Comparison of ENCODE assay signal across 8 cellular contexts in the genomic region with DNA sequence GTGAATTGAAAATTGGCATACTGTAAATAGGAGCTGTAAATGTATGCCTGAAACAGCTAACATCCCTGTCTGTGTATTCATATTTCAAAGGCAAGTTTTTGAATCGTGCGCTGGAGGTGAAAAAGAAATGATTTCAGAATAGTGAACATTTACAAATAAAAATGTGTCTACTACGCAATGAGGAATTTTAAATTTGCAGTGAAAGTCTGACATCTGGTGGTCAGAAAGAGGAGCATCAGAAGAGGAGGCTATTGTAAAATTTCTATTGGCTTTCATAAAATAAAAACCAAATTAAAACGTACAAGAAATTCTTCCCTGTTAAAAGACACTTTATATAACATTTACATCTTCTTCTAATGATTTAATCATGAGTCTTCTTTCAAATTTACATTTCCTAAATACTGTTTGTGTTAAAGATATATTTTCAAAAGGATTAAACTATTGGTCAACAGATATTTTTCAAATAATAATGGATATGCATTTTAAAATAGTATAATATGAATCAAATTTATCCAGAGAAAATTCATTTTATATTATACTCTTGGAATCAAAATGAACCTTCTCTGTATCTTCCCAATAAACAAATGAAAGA.
DNase-seq lines count a peak whose midpoint lies in the region; ATAC-seq, FAIRE-seq and TF ChIP-seq lines count a peak whose summit lies in the region.

No MANE protein-coding gene starts in this region.

- ATAC-seq in GM18861 (IDR thresholded peaks at IDR 0.05; ENCODE audit: unreplicated experiment) = peak; percentile 63

- H3K27ac ChIP-seq in WERI-Rb-1 = no peak overlapping the region

- H3K4me3 ChIP-seq in AG09309 (ENCODE audit: control insufficient read depth, low read depth, low read length) (no peak overlapping the region), WERI-Rb-1 (ENCODE audit: low read depth, low read length) (no peak overlapping the region)

- H3K9me3 ChIP-seq in WERI-Rb-1 (ENCODE audit: severe bottlenecking) = no peaks in the 10 kb centered on the region

- TF ChIP-seq CTCF in AG09309 (IDR thresholded peaks at IDR 0.05; ENCODE audit: control insufficient read depth, insufficient read depth, low read depth, low read length, missing control alignments) (peak; percentile 69), WERI-Rb-1 (IDR thresholded peaks at IDR 0.05; ENCODE audit: low read depth, low read length) (peak; percentile 39; the same call in 1 of the 2 replicates)

- H3K27me3 ChIP-seq in WERI-Rb-1 (ENCODE audit: insufficient read depth, low read depth, severe bottlenecking) = no peaks in the 10 kb centered on the region

- DNase-seq in AG09309 (ENCODE audit: low read depth) = peak; percentile 7
- DNase-seq in NCI-H1092 (lab: John Stamatoyannopoulos, UW) = peak; percentile 32
- DNase-seq in WERI-Rb-1 = no peak
- DNase-seq in stimulated activated CD4-positive, alpha-beta T cell treated with anti-CD3 and anti-CD28 coated beads, Interleukin-15, amount 100 ng/mL, for 24 hours = no peak
- DNase-seq in T-helper 9 cell = no peak
- DNase-seq in occipital lobe (lab: John Stamatoyannopoulos, UW) = no peak

- peak; percentile 100 for FAIRE-seq in islet of Langerhans (lab: Jason Lieb, UNC)

- no peaks in the 10 kb centered on the region for H3K36me3 ChIP-seq in WERI-Rb-1

Comparison
In these comparisons a context has a peak if more than half of its experiments do, and no peak if none do; other contexts are left out.
1. DNase-seq: peak in AG09309 (single experiment) and NCI-H1092 (single experiment); none in WERI-Rb-1 (single experiment), stimulated activated CD4-positive, alpha-beta T cell treated with anti-CD3 and anti-CD28 coated beads, Interleukin-15, amount 100 ng/mL, for 24 hours (single experiment), T-helper 9 cell (single experiment) and occipital lobe (single experiment).